Comparison of ENCODE assay signal across 17 cellular contexts in the genomic region with DNA sequence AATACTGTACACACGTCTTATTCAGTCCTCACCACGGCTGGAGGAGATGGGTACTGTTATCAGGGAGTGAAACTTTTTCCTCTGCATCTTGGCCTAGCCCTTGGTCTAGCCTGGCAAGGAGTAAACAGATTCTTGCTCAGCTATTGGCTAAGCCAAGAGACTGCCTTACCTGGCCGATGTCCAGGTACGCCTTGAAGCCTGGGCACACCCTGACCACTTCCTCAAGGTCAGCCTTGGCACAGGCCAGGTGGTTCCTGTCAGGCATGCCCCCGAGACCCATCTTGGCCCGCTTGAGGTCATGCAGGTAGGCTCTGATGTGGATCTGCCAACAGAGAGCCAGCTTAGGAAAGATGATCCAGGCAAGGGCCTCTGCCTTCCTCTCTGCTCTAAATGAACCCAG. TPM values are rescaled to one million over a fixed set of nuclear protein-coding genes. Genes with fewer than 3 reads are reported as not detected.
DNase-seq lines count a peak whose midpoint lies in the region; ATAC-seq and FAIRE-seq lines count a peak whose summit lies in the region.
"Had no signal": no experiment of that assay in that cellular context is flagged by ENCODE, and none has a peak within 500 bp of the region (broad histone marks: within the 10 kb centered on the region; RNA-seq: fewer than 3 reads in every experiment).

No MANE protein-coding gene starts in this region.

- peaks cover 3 to 10% of the 10 kb centered on the region in 2 donors for H3K36me3 ChIP-seq in small intestine (ENCODE audit: control insufficient read depth in 2 of 2, insufficient read depth in 2 of 2, low read length in 2 of 2)
- H3K36me3 ChIP-seq: BLaER1 treated with 17β-estradiol and CSF1 and Interleukin-3, amounts not matched to agents 10 nM and 100 nM had no signal

- H3K4me3 Mint-ChIP-seq in activated T-helper 17 cell treated with anti-CD3 and anti-CD28 coated beads, Interleukin-2, amount 50 U/mL, for 72 hours = no peak overlapping the region
- H3K4me3 Mint-ChIP-seq in stimulated activated effector memory CD8-positive, alpha-beta T cell treated with anti-CD3 and anti-CD28 coated beads, Interleukin-12 subunit alpha, Interleukin-12 subunit beta, amount 100 ng/mL, for 72 hours = no peak overlapping the region
- H3K4me3 Mint-ChIP-seq: CD4-positive, alpha-beta T cell had no signal

- H3K4me1 ChIP-seq in small intestine (ENCODE audit: control insufficient read depth in 2 of 2, insufficient read depth in 1 of 2, low read depth in 1 of 2, low read length in 1 of 2) = no peaks in the 10 kb centered on the region

- peak overlapping the region; percentile 4 for H3K27ac Mint-ChIP-seq in activated T-helper 17 cell treated with anti-CD3 and anti-CD28 coated beads, Interleukin-2, amount 50 U/mL, for 72 hours
- peak overlapping the region; percentile 17 for H3K27ac Mint-ChIP-seq in stimulated activated effector memory CD8-positive, alpha-beta T cell treated with anti-CD3 and anti-CD28 coated beads, Interleukin-12 subunit alpha, Interleukin-12 subunit beta, amount 100 ng/mL, for 72 hours
- H3K27ac Mint-ChIP-seq: CD4-positive, alpha-beta T cell; GM23338 had no signal

- H3K4me1 Mint-ChIP-seq in activated T-helper 17 cell treated with anti-CD3 and anti-CD28 coated beads, Interleukin-2, amount 50 U/mL, for 72 hours = peaks cover 5% of the 10 kb centered on the region
- H3K4me1 Mint-ChIP-seq in stimulated activated effector memory CD8-positive, alpha-beta T cell treated with anti-CD3 and anti-CD28 coated beads, Interleukin-12 subunit alpha, Interleukin-12 subunit beta, amount 100 ng/mL, for 72 hours = peaks cover 12% of the 10 kb centered on the region

- no peaks in the 10 kb centered on the region for H3K9me3 ChIP-seq in small intestine (ENCODE audit: control insufficient read depth, low read depth)
- H3K9me3 ChIP-seq: BLaER1 treated with 17β-estradiol and CSF1 and Interleukin-3, amounts not matched to agents 10 nM and 100 nM had no signal

- DNase-seq in RPMI8226 (peak; percentile 47), left colon (no peak), GM03348 (ENCODE audit: low spot score) (no peak), small intestine (no peak), iPS-NIHi11 (ENCODE audit: low spot score) (no peak)
- DNase-seq in stimulated activated effector memory CD8-positive, alpha-beta T cell treated with anti-CD3 and anti-CD28 coated beads, Interleukin-12 subunit alpha, Interleukin-12 subunit beta, amount 100 ng/mL, for 72 hours (ENCODE audit: low spot score in 2 of 2) = no peak
- DNase-seq in stimulated activated naive CD8-positive, alpha-beta T cell treated with anti-CD3 and anti-CD28 coated beads, Interleukin-15, Interleukin-2, amounts not matched to agents 100 U/mL and 50 U/mL, for 24 hours = no peak
- DNase-seq: ACHN; CD4-positive, alpha-beta T cell; DMS79; H7 had no signal

- no peak overlapping the region for H3K27ac ChIP-seq in small intestine (ENCODE audit: low read depth in 1 of 2, low read length in 1 of 2)
- H3K27ac ChIP-seq: BLaER1 treated with 17β-estradiol and CSF1 and Interleukin-3, amounts not matched to agents 10 nM and 100 nM; HL-60 had no signal

- no peaks in the 10 kb centered on the region for H3K9me3 Mint-ChIP-seq in activated T-helper 17 cell treated with anti-CD3 and anti-CD28 coated beads, Interleukin-2, amount 50 U/mL, for 72 hours
- H3K9me3 Mint-ChIP-seq in stimulated activated effector memory CD8-positive, alpha-beta T cell treated with anti-CD3 and anti-CD28 coated beads, Interleukin-12 subunit alpha, Interleukin-12 subunit beta, amount 100 ng/mL, for 72 hours = no peaks in the 10 kb centered on the region
- H3K9me3 Mint-ChIP-seq: CD4-positive, alpha-beta T cell; GM23338 had no signal

- no peaks in the 10 kb centered on the region for H3K27me3 ChIP-seq in small intestine (ENCODE audit: control insufficient read depth in 2 of 2, insufficient read depth in 2 of 2, low read length in 2 of 2)
- H3K27me3 ChIP-seq: BLaER1 treated with 17β-estradiol and CSF1 and Interleukin-3, amounts not matched to agents 10 nM and 100 nM had no signal

- H3K4me3 ChIP-seq in small intestine (ENCODE audit: low read depth in 1 of 2, low read length in 2 of 2) = no peak overlapping the region
- H3K4me3 ChIP-seq: BLaER1 treated with 17β-estradiol and CSF1 and Interleukin-3, amounts not matched to agents 10 nM and 100 nM had no signal

- intact Hi-C loops in left colon (cut with DNase I, micrococcal nuclease) = no loop called here

- ATAC-seq in activated T-helper 17 cell treated with anti-CD3 and anti-CD28 coated beads, Interleukin-2, amount 50 U/mL, for 72 hours (replicated peaks) = no peak
- peak; percentile 63 for ATAC-seq in left colon
- ATAC-seq in stimulated activated effector memory CD8-positive, alpha-beta T cell treated with anti-CD3 and anti-CD28 coated beads, Interleukin-12 subunit alpha, Interleukin-12 subunit beta, amount 100 ng/mL, for 72 hours = no peak
- ATAC-seq in stimulated activated naive CD8-positive, alpha-beta T cell treated with anti-CD3 and anti-CD28 coated beads, Interleukin-15, Interleukin-2, amounts not matched to agents 100 U/mL and 50 U/mL, for 24 hours = no peak

- 77 to 83% (median 78%) methylated on average over 6 of the region's 6 CpGs for WGBS in small intestine, 3 donors

- no peaks in the 10 kb centered on the region for H3K27me3 Mint-ChIP-seq in activated T-helper 17 cell treated with anti-CD3 and anti-CD28 coated beads, Interleukin-2, amount 50 U/mL, for 72 hours
- H3K27me3 Mint-ChIP-seq: CD4-positive, alpha-beta T cell had no signal

- H3K36me3 Mint-ChIP-seq in activated T-helper 17 cell treated with anti-CD3 and anti-CD28 coated beads, Interleukin-2, amount 50 U/mL, for 72 hours (ENCODE audit: low read depth) = peaks cover 17% of the 10 kb centered on the region
- H3K36me3 Mint-ChIP-seq in stimulated activated effector memory CD8-positive, alpha-beta T cell treated with anti-CD3 and anti-CD28 coated beads, Interleukin-12 subunit alpha, Interleukin-12 subunit beta, amount 100 ng/mL, for 72 hours = peaks cover 5% of the 10 kb centered on the region

- no peak for FAIRE-seq in small intestine (lab: Jason Lieb, UNC)

RNA-seq across cellular contexts. Expression of gene PARS2, which starts 17.8 kb away (rescaled TPM):
- 1 to 10 TPM; 4.7 to 6.6 TPM for total RNA-seq in activated T-helper 17 cell treated with anti-CD3 and anti-CD28 coated beads, Interleukin-2, amount 50 U/mL, for 72 hours
- total RNA-seq in left colon = 10 to 100 TPM in 1 of 2 donors, 1 to 10 TPM in 1; 9.3 to 11.3 TPM
- 1 to 10 TPM; 2.5 to 4.8 (median 3.0) TPM for polyA plus RNA-seq in small intestine
- total RNA-seq: CD4-positive, alpha-beta T cell had no signal

RNA-seq across cellular contexts. Expression of gene TTC22, which starts 19.0 kb away (rescaled TPM):
- total RNA-seq in activated T-helper 17 cell treated with anti-CD3 and anti-CD28 coated beads, Interleukin-2, amount 50 U/mL, for 72 hours = 10 to 100 TPM in 1 of 2 donors, 1 to 10 TPM in 1; 3.6 to 10.6 TPM
- 10 to 100 TPM; 88.7 to 94.5 TPM for total RNA-seq in left colon
- 10 to 100 TPM; 10.7 to 27.5 (median 20.0) TPM for polyA plus RNA-seq in small intestine
- total RNA-seq: A172, G401 had no signal

Comparison
In these comparisons a context has a peak if more than half of its experiments do, and no peak if none do; other contexts are left out.
1. RNA of gene TTC22, which starts 19.0 kb away (total RNA-seq): 88.7 to 94.5 TPM in left colon; 3.6 to 10.6 TPM in activated T-helper 17 cell treated with anti-CD3 and anti-CD28 coated beads, Interleukin-2, amount 50 U/mL, for 72 hours; every median in the first group is over 4 times any median in the second.